Comparison of ENCODE assay signal across 1 cellular context in the genomic region with DNA sequence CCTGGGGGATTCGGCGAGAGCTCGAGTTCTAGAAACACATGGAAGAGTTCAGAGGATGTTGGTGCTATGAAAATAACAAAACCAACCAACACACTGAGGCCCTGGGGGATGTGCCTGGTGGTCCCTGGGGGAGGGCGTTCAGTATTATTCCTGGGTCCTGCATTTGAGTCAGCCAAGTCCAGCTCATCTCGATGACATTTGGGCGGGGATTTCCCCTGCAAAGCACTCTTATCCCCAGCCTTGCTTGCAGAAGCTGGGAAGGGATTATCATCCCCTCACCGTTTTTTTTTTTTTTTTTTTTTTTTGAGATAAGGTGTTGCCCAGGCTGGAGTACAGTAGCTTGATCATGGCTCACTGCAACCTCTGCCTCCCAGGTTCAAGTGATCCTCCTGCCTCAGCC.
TF ChIP-seq lines count a peak whose summit lies in the region.

No MANE protein-coding gene starts in this region.

TF ChIP-seq in HepG2, 621 proteins besides CTCF, POLR2A, EP300 and RAD21:
- TF ChIP-seq ZFP82 (CRISPR knock-in tag; IDR thresholded peaks at IDR 0.05; ENCODE audit: borderline replicate concordance) (no peak), ZSCAN21 (CRISPR knock-in tag; IDR thresholded peaks at IDR 0.05; ENCODE audit: borderline replicate concordance) (no peak), ZNF430 (CRISPR knock-in tag; IDR thresholded peaks at IDR 0.05) (no peak), ZFY (CRISPR knock-in tag; IDR thresholded peaks at IDR 0.05) (no peak), MZF1 (CRISPR knock-in tag; IDR thresholded peaks at IDR 0.05; ENCODE audit: borderline replicate concordance) (no peak), KLF6 (CRISPR knock-in tag; IDR thresholded peaks at IDR 0.05) (no peak), FOXP1 (IDR thresholded peaks at IDR 0.05) (no peak), FOXP1 (CRISPR knock-in tag; IDR thresholded peaks at IDR 0.05) (no peak), YEATS2 (CRISPR knock-in tag; IDR thresholded peaks at IDR 0.05; ENCODE audit: borderline replicate concordance) (no peak), KLF11 (CRISPR knock-in tag; IDR thresholded peaks at IDR 0.05) (no peak), ZNF34 (CRISPR knock-in tag; IDR thresholded peaks at IDR 0.05; ENCODE audit: borderline replicate concordance) (no peak)
- TF ChIP-seq, protein P1, sequence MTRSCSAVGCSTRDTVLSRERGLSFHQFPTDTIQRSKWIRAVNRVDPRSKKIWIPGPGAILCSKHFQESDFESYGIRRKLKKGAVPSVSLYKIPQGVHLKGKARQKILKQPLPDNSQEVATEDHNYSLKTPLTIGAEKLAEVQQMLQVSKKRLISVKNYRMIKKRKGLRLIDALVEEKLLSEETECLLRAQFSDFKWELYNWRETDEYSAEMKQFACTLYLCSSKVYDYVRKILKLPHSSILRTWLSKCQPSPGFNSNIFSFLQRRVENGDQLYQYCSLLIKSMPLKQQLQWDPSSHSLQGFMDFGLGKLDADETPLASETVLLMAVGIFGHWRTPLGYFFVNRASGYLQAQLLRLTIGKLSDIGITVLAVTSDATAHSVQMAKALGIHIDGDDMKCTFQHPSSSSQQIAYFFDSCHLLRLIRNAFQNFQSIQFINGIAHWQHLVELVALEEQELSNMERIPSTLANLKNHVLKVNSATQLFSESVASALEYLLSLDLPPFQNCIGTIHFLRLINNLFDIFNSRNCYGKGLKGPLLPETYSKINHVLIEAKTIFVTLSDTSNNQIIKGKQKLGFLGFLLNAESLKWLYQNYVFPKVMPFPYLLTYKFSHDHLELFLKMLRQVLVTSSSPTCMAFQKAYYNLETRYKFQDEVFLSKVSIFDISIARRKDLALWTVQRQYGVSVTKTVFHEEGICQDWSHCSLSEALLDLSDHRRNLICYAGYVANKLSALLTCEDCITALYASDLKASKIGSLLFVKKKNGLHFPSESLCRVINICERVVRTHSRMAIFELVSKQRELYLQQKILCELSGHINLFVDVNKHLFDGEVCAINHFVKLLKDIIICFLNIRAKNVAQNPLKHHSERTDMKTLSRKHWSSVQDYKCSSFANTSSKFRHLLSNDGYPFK (CRISPR knock-in tag; IDR thresholded peaks at IDR 0.05; ENCODE audit: borderline replicate concordance): no peak
- TF ChIP-seq, protein P2, sequence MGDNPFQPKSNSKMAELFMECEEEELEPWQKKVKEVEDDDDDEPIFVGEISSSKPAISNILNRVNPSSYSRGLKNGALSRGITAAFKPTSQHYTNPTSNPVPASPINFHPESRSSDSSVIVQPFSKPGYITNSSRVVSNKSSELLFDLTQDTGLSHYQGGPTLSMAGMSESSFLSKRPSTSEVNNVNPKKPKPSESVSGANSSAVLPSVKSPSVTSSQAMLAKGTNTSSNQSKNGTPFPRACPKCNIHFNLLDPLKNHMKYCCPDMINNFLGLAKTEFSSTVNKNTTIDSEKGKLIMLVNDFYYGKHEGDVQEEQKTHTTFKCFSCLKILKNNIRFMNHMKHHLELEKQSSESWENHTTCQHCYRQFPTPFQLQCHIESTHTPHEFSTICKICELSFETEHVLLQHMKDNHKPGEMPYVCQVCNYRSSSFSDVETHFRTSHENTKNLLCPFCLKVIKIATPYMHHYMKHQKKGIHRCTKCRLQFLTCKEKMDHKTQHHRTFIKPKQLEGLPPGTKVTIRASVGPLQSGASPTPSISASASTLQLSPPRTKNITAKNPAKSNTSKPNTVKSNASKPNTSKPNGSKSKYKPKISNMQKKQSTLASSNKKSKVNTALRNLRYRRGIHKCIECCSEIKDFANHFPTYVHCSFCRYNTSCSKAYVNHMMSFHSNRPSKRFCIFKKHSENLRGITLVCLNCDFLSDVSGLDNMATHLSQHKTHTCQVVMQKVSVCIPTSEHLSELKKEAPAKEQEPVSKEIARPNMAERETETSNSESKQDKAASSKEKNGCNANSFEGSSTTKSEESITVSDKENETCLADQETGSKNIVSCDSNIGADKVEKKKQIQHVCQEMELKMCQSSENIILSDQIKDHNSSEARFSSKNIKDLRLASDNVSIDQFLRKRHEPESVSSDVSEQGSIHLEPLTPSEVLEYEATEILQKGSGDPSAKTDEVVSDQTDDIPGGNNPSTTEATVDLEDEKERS (CRISPR knock-in tag; IDR thresholded peaks at IDR 0.05): no peak
- TF ChIP-seq, protein P3, sequence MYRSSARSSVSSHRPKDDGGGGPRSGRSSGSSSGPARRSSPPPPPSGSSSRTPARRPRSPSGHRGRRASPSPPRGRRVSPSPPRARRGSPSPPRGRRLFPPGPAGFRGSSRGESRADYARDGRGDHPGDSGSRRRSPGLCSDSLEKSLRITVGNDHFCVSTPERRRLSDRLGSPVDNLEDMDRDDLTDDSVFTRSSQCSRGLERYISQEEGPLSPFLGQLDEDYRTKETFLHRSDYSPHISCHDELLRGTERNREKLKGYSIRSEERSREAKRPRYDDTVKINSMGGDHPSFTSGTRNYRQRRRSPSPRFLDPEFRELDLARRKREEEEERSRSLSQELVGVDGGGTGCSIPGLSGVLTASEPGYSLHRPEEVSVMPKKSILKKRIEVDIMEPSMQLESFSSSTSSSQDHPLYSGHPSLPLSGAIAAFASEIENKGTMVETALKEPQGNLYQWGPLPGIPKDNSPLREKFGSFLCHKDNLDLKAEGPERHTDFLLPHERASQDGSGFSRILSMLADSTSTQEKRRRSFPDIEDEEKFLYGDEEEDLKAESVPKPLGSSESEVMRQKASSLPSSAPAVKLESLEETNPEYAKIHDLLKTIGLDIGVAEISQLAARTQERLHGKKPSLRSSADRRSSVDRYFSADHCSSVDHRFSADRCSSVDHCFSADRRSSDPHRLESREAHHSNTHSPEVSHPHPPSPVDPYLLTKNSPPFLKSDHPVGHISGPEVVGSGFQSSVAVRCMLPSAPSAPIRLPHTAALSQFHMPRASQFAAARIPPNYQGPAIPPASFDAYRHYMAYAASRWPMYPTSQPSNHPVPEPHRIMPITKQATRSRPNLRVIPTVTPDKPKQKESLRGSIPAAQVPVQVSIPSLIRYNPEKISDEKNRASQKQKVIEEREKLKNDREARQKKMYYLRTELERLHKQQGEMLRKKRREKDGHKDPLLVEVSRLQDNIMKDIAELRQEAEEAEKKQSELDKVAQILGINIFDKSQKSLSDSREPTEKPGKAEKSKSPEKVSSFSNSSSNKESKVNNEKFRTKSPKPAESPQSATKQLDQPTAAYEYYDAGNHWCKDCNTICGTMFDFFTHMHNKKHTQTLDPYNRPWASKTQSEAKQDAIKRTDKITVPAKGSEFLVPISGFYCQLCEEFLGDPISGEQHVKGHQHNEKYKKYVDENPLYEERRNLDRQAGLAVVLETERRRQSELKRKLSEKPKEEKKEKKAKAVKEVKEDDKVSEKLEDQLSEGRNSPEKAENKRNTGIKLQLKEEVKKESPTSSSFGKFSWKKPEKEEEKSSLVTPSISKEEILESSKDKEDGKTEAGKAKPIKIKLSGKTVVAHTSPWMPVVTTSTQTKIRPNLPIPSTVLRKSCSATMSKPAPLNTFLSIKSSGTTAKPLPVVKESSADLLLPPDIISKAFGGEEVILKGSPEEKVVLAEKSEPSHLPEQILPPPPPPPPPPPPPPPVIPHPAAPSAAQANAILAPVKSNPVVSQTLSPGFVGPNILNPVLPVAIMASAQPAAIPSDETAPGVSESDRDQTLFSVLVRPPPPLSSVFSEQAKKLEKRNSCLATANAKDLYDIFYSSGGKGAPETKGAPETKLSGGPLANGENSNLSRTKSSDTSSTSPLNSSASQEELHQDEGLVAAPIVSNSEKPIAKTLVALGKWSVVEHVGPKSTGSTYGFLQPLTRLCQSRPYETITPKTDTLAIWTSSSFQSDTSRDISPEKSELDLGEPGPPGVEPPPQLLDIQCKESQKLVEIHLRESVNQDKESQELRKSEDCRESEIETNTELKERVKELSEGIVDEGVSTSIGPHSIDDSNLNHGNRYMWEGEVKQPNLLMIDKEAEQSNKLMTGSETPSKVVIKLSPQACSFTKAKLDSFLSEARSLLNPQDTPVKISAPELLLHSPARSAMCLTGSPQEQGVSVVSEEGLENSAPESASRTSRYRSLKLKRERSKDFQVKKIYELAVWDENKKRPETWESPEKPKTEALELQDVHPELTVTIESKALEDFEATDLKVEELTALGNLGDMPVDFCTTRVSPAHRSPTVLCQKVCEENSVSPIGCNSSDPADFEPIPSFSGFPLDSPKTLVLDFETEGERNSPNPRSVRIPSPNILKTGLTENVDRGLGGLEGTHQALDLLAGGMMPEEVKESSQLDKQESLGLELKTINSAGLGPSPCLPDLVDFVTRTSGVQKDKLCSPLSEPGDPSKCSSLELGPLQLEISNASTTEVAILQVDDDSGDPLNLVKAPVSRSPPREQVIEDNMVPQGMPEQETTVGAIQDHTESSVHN (CRISPR knock-in tag; IDR thresholded peaks at IDR 0.05): no peak
- TF ChIP-seq, protein P4, sequence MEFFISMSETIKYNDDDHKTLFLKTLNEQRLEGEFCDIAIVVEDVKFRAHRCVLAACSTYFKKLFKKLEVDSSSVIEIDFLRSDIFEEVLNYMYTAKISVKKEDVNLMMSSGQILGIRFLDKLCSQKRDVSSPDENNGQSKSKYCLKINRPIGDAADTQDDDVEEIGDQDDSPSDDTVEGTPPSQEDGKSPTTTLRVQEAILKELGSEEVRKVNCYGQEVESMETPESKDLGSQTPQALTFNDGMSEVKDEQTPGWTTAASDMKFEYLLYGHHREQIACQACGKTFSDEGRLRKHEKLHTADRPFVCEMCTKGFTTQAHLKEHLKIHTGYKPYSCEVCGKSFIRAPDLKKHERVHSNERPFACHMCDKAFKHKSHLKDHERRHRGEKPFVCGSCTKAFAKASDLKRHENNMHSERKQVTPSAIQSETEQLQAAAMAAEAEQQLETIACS (CRISPR knock-in tag; IDR thresholded peaks at IDR 0.05): no peak
- TF ChIP-seq, protein P5, sequence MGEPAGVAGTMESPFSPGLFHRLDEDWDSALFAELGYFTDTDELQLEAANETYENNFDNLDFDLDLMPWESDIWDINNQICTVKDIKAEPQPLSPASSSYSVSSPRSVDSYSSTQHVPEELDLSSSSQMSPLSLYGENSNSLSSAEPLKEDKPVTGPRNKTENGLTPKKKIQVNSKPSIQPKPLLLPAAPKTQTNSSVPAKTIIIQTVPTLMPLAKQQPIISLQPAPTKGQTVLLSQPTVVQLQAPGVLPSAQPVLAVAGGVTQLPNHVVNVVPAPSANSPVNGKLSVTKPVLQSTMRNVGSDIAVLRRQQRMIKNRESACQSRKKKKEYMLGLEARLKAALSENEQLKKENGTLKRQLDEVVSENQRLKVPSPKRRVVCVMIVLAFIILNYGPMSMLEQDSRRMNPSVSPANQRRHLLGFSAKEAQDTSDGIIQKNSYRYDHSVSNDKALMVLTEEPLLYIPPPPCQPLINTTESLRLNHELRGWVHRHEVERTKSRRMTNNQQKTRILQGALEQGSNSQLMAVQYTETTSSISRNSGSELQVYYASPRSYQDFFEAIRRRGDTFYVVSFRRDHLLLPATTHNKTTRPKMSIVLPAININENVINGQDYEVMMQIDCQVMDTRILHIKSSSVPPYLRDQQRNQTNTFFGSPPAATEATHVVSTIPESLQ (CRISPR knock-in tag; conservative IDR thresholded peaks at IDR 0.05): no peak
